In genomic region chr9:74795081-74795480, GRCh38 we compare ENCODE assay signal across 33 cellular contexts.
"Had no signal": no experiment of that assay in that cellular context is flagged by ENCODE, and none has a peak within 500 bp of the region (broad histone marks: within the 10 kb centered on the region; RNA-seq: fewer than 3 reads in every experiment).

No MANE protein-coding gene starts in this region.

- DNase-seq: Karpas-422, Kasumi-1, MG63, MM.1S, MV-4-11, NCI-H1048, NCI-H1092, NCI-H1092 treated with DMSO at 0.1 percent for 48 hours, NCI-H1105, NCI-H1417, NCI-H1417 treated with DMSO at 0.1 percent for 48 hours, NCI-H1436, NCI-H1436 treated with DMSO at 0.1 percent for 48 hours, NCI-H146, NCI-H1694, NCI-H1694 treated with DMSO at 0.1 percent for 48 hours, NCI-H187, NCI-H187 treated with DMSO at 0.1 percent for 48 hours, NCI-H1930, NCI-H2029, NCI-H2029 treated with DMSO at 0.1 percent for 48 hours, NCI-H2081, NCI-H2081 treated with DMSO at 0.1 percent for 48 hours, NCI-H2107, NCI-H2171, NCI-H2171 treated with DMSO at 0.1 percent for 48 hours, NCI-H2227 treated with DMSO at 0.1 percent for 48 hours, NCI-H226, NCI-H345, NCI-H446, NCI-H446 treated with DMSO at 0.1 percent for 48 hours, NCI-H510A, NCI-H510A treated with DMSO at 0.1 percent for 48 hours had no signal

- H3K9me3 ChIP-seq: MG63 had no signal

- H3K4me3 ChIP-seq: MG63 had no signal

- H3K36me3 ChIP-seq: MG63 had no signal

- H3K27me3 ChIP-seq: MG63 had no signal
